1 cellular context compared by ENCODE assay signal in the genomic region with DNA sequence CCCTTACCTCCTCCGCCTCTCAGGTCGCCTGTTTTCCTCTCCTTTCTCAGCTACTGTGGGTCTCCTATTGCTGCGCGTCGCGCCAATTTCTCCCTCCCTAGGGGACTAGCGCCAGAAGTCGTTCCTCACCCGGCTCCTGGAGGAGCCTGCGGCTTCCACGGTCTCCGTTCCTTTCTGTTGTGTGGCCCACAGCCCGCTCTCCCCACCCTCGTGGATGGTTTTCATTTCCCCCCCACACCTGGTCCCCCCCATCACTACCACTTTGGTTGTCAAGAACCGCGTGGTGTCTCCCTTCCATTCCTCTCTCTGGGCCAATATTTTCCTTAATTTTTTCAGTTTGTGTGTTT.
TF ChIP-seq lines count a peak whose summit lies in the region.

No MANE protein-coding gene starts in this region.

TF ChIP-seq in GM12878, 131 proteins besides CTCF, POLR2A, EP300 and RAD21 (continues in another document):
- TF ChIP-seq, protein P1, sequence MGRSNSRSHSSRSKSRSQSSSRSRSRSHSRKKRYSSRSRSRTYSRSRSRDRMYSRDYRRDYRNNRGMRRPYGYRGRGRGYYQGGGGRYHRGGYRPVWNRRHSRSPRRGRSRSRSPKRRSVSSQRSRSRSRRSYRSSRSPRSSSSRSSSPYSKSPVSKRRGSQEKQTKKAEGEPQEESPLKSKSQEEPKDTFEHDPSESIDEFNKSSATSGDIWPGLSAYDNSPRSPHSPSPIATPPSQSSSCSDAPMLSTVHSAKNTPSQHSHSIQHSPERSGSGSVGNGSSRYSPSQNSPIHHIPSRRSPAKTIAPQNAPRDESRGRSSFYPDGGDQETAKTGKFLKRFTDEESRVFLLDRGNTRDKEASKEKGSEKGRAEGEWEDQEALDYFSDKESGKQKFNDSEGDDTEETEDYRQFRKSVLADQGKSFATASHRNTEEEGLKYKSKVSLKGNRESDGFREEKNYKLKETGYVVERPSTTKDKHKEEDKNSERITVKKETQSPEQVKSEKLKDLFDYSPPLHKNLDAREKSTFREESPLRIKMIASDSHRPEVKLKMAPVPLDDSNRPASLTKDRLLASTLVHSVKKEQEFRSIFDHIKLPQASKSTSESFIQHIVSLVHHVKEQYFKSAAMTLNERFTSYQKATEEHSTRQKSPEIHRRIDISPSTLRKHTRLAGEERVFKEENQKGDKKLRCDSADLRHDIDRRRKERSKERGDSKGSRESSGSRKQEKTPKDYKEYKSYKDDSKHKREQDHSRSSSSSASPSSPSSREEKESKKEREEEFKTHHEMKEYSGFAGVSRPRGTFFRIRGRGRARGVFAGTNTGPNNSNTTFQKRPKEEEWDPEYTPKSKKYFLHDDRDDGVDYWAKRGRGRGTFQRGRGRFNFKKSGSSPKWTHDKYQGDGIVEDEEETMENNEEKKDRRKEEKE (IDR thresholded peaks at IDR 0.05): no peak
- TF ChIP-seq SMAD1 (IDR thresholded peaks at IDR 0.05; ENCODE audit: low read depth, partially characterized antibody): no peak
- TF ChIP-seq, protein P2, sequence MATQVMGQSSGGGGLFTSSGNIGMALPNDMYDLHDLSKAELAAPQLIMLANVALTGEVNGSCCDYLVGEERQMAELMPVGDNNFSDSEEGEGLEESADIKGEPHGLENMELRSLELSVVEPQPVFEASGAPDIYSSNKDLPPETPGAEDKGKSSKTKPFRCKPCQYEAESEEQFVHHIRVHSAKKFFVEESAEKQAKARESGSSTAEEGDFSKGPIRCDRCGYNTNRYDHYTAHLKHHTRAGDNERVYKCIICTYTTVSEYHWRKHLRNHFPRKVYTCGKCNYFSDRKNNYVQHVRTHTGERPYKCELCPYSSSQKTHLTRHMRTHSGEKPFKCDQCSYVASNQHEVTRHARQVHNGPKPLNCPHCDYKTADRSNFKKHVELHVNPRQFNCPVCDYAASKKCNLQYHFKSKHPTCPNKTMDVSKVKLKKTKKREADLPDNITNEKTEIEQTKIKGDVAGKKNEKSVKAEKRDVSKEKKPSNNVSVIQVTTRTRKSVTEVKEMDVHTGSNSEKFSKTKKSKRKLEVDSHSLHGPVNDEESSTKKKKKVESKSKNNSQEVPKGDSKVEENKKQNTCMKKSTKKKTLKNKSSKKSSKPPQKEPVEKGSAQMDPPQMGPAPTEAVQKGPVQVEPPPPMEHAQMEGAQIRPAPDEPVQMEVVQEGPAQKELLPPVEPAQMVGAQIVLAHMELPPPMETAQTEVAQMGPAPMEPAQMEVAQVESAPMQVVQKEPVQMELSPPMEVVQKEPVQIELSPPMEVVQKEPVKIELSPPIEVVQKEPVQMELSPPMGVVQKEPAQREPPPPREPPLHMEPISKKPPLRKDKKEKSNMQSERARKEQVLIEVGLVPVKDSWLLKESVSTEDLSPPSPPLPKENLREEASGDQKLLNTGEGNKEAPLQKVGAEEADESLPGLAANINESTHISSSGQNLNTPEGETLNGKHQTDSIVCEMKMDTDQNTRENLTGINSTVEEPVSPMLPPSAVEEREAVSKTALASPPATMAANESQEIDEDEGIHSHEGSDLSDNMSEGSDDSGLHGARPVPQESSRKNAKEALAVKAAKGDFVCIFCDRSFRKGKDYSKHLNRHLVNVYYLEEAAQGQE (IDR thresholded peaks at IDR 0.05; ENCODE audit: low read depth, low read length): no peak
- TF ChIP-seq MXI1 (IDR thresholded peaks at IDR 0.05; ENCODE audit: low read depth, low read length): peak; percentile 49; the same call in 1 of the 2 replicates
- TF ChIP-seq, protein P3, sequence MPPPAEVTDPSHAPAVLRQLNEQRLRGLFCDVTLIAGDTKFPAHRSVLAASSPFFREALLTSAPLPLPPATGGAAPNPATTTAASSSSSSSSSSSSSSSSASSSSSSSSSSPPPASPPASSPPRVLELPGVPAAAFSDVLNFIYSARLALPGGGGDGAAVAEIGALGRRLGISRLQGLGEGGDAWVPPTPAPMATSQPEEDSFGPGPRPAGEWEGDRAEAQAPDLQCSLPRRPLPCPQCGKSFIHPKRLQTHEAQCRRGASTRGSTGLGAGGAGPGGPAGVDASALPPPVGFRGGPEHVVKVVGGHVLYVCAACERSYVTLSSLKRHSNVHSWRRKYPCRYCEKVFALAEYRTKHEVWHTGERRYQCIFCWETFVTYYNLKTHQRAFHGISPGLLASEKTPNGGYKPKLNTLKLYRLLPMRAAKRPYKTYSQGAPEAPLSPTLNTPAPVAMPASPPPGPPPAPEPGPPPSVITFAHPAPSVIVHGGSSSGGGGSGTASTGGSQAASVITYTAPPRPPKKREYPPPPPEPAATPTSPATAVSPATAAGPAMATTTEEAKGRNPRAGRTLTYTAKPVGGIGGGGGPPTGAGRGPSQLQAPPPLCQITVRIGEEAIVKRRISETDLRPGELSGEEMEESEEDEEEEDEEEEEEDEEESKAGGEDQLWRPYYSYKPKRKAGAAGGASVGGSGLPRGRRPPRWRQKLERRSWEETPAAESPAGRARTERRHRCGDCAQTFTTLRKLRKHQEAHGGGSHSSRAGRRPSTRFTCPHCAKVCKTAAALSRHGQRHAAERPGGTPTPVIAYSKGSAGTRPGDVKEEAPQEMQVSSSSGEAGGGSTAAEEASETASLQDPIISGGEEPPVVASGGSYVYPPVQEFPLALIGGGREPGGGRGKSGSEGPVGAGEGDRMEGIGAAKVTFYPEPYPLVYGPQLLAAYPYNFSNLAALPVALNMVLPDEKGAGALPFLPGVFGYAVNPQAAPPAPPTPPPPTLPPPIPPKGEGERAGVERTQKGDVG (CRISPR knock-in tag; IDR thresholded peaks at IDR 0.05): no peak
- peak; percentile 5; the same call in 1 of the 2 replicates for TF ChIP-seq LARP7 (IDR thresholded peaks at IDR 0.05)
- 0 out of 2 replicates have a peak, but pooled peaks have one; percentile 19 for TF ChIP-seq RUNX3 (IDR thresholded peaks at IDR 0.05; ENCODE audit: low read length)
- TF ChIP-seq, protein P4, sequence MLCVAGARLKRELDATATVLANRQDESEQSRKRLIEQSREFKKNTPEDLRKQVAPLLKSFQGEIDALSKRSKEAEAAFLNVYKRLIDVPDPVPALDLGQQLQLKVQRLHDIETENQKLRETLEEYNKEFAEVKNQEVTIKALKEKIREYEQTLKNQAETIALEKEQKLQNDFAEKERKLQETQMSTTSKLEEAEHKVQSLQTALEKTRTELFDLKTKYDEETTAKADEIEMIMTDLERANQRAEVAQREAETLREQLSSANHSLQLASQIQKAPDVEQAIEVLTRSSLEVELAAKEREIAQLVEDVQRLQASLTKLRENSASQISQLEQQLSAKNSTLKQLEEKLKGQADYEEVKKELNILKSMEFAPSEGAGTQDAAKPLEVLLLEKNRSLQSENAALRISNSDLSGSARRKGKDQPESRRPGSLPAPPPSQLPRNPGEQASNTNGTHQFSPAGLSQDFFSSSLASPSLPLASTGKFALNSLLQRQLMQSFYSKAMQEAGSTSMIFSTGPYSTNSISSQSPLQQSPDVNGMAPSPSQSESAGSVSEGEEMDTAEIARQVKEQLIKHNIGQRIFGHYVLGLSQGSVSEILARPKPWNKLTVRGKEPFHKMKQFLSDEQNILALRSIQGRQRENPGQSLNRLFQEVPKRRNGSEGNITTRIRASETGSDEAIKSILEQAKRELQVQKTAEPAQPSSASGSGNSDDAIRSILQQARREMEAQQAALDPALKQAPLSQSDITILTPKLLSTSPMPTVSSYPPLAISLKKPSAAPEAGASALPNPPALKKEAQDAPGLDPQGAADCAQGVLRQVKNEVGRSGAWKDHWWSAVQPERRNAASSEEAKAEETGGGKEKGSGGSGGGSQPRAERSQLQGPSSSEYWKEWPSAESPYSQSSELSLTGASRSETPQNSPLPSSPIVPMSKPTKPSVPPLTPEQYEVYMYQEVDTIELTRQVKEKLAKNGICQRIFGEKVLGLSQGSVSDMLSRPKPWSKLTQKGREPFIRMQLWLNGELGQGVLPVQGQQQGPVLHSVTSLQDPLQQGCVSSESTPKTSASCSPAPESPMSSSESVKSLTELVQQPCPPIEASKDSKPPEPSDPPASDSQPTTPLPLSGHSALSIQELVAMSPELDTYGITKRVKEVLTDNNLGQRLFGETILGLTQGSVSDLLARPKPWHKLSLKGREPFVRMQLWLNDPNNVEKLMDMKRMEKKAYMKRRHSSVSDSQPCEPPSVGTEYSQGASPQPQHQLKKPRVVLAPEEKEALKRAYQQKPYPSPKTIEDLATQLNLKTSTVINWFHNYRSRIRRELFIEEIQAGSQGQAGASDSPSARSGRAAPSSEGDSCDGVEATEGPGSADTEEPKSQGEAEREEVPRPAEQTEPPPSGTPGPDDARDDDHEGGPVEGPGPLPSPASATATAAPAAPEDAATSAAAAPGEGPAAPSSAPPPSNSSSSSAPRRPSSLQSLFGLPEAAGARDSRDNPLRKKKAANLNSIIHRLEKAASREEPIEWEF (IDR thresholded peaks at IDR 0.05; ENCODE audit: insufficient replicate concordance, low read depth, low read length): no peak
- TF ChIP-seq NFYA (IDR thresholded peaks at IDR 0.05; ENCODE audit: borderline replicate concordance, low read depth, low read length): no peak
- TF ChIP-seq RCOR1 (conservative IDR thresholded peaks at IDR 0.05; ENCODE audit: low read depth, low read length): no peak
- TF ChIP-seq TARDBP (IDR thresholded peaks at IDR 0.05; ENCODE audit: borderline replicate concordance): no peak
- 0 out of 2 replicates have a peak, but pooled peaks have one; percentile 12 for TF ChIP-seq GATAD2B (conservative IDR thresholded peaks at IDR 0.05; ENCODE audit: low read depth)
- no peak for TF ChIP-seq TAF1 (IDR thresholded peaks at IDR 0.05; ENCODE audit: borderline replicate concordance, low read depth, low read length)
- TF ChIP-seq HDAC6 (IDR thresholded peaks at IDR 0.05; ENCODE audit: unreplicated experiment): no peak
- no peak for TF ChIP-seq WRNIP1 (IDR thresholded peaks at IDR 0.05; ENCODE audit: borderline replicate concordance, low read depth, low read length)
- no peak for TF ChIP-seq NFXL1 (IDR thresholded peaks at IDR 0.05; ENCODE audit: borderline replicate concordance)
- no peak for TF ChIP-seq CREM (IDR thresholded peaks at IDR 0.05; ENCODE audit: low read depth)
- no peak for TF ChIP-seq NRF1 (conservative IDR thresholded peaks at IDR 0.05; ENCODE audit: low read depth, low read length)
- no peak for TF ChIP-seq SREBF2 (IDR thresholded peaks at IDR 0.05; ENCODE audit: low read length)
- TF ChIP-seq, protein P5, sequence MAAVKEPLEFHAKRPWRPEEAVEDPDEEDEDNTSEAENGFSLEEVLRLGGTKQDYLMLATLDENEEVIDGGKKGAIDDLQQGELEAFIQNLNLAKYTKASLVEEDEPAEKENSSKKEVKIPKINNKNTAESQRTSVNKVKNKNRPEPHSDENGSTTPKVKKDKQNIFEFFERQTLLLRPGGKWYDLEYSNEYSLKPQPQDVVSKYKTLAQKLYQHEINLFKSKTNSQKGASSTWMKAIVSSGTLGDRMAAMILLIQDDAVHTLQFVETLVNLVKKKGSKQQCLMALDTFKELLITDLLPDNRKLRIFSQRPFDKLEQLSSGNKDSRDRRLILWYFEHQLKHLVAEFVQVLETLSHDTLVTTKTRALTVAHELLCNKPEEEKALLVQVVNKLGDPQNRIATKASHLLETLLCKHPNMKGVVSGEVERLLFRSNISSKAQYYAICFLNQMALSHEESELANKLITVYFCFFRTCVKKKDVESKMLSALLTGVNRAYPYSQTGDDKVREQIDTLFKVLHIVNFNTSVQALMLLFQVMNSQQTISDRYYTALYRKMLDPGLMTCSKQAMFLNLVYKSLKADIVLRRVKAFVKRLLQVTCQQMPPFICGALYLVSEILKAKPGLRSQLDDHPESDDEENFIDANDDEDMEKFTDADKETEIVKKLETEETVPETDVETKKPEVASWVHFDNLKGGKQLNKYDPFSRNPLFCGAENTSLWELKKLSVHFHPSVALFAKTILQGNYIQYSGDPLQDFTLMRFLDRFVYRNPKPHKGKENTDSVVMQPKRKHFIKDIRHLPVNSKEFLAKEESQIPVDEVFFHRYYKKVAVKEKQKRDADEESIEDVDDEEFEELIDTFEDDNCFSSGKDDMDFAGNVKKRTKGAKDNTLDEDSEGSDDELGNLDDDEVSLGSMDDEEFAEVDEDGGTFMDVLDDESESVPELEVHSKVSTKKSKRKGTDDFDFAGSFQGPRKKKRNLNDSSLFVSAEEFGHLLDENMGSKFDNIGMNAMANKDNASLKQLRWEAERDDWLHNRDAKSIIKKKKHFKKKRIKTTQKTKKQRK (IDR thresholded peaks at IDR 0.05; ENCODE audit: low read depth, low read length): no peak
- no peak for TF ChIP-seq CBX5 (IDR thresholded peaks at IDR 0.05; ENCODE audit: low read depth)
- TF ChIP-seq MTA2 (IDR thresholded peaks at IDR 0.05; ENCODE audit: low read depth): peak; percentile 22; the same call in 1 of the 2 replicates
- no peak for TF ChIP-seq HCFC1 (IDR thresholded peaks at IDR 0.05; ENCODE audit: low read length)
- TF ChIP-seq, protein P6, sequence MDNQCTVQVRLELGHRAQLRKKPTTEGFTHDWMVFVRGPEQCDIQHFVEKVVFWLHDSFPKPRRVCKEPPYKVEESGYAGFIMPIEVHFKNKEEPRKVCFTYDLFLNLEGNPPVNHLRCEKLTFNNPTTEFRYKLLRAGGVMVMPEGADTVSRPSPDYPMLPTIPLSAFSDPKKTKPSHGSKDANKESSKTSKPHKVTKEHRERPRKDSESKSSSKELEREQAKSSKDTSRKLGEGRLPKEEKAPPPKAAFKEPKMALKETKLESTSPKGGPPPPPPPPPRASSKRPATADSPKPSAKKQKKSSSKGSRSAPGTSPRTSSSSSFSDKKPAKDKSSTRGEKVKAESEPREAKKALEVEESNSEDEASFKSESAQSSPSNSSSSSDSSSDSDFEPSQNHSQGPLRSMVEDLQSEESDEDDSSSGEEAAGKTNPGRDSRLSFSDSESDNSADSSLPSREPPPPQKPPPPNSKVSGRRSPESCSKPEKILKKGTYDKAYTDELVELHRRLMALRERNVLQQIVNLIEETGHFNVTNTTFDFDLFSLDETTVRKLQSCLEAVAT (IDR thresholded peaks at IDR 0.05): 0 out of 2 replicates have a peak, but pooled peaks have one; percentile 43
- TF ChIP-seq, protein P7, sequence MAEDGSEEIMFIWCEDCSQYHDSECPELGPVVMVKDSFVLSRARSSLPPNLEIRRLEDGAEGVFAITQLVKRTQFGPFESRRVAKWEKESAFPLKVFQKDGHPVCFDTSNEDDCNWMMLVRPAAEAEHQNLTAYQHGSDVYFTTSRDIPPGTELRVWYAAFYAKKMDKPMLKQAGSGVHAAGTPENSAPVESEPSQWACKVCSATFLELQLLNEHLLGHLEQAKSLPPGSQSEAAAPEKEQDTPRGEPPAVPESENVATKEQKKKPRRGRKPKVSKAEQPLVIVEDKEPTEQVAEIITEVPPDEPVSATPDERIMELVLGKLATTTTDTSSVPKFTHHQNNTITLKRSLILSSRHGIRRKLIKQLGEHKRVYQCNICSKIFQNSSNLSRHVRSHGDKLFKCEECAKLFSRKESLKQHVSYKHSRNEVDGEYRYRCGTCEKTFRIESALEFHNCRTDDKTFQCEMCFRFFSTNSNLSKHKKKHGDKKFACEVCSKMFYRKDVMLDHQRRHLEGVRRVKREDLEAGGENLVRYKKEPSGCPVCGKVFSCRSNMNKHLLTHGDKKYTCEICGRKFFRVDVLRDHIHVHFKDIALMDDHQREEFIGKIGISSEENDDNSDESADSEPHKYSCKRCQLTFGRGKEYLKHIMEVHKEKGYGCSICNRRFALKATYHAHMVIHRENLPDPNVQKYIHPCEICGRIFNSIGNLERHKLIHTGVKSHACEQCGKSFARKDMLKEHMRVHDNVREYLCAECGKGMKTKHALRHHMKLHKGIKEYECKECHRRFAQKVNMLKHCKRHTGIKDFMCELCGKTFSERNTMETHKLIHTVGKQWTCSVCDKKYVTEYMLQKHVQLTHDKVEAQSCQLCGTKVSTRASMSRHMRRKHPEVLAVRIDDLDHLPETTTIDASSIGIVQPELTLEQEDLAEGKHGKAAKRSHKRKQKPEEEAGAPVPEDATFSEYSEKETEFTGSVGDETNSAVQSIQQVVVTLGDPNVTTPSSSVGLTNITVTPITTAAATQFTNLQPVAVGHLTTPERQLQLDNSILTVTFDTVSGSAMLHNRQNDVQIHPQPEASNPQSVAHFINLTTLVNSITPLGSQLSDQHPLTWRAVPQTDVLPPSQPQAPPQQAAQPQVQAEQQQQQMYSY (CRISPR knock-in tag; IDR thresholded peaks at IDR 0.05): no peak
- TF ChIP-seq ASH2L (IDR thresholded peaks at IDR 0.05; ENCODE audit: borderline replicate concordance, low read depth): no peak
